Comparison of ENCODE assay signal across 11 cellular contexts in the genomic region with DNA sequence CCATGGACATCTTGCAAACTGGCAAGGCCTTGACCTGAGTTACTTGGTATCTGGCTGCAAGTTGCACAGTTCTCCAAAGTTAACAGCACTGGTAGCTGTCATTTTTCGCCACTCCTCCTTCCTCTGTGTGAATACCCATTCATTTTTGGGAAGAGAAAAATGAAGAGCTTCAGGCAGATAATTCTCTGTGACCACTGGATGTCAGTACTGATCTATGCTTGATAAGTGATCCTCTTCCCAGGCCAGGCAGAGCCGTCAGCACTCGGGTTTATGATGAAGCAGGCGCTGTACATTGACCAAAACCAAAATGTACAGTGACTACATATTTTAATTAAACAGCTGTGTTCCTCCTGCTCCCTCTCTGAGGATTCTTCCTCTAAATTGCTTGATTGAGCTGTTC.
DNase-seq lines count a peak whose midpoint lies in the region; ATAC-seq and TF ChIP-seq lines count a peak whose summit lies in the region.
"Had no signal": no experiment of that assay in that cellular context is flagged by ENCODE, and none has a peak within 500 bp of the region (broad histone marks: within the 10 kb centered on the region; RNA-seq: fewer than 3 reads in every experiment).

No MANE protein-coding gene starts in this region.

- TF ChIP-seq CTCF in AG10803 (conservative IDR thresholded peaks at IDR 0.05; ENCODE audit: low read length), result peak; percentile 76

- 0 out of 2 replicates have a peak, but pooled peaks have one; percentile 12 for TF ChIP-seq RAD21 in Ishikawa (IDR thresholded peaks at IDR 0.05; ENCODE audit: low read depth)

- ATAC-seq in GM21619 (IDR thresholded peaks at IDR 0.05; ENCODE audit: unreplicated experiment) (no peak), HG03175 (IDR thresholded peaks at IDR 0.05; ENCODE audit: unreplicated experiment) (no peak), GM19395 (IDR thresholded peaks at IDR 0.05; ENCODE audit: unreplicated experiment) (no peak)

- DNase-seq in AG10803 (ENCODE audit: low read depth) (peak; percentile 86), SKM-1 treated with dmso at 0.1 percent for 144 hours (lab: John Stamatoyannopoulos, UW; ENCODE audit: unreplicated experiment) (peak; percentile 79), left kidney (ENCODE audit: low read depth, low spot score) (peak; percentile 32)
- no peak for DNase-seq in stimulated activated CD4-positive, alpha-beta T cell treated with anti-CD3 and anti-CD28 coated beads, Interleukin-15, amount 100 ng/mL, for 24 hours
- DNase-seq: activated CD4-positive, alpha-beta T cell treated with anti-CD3 and anti-CD28 coated beads, Interleukin-2, amount 50 U/mL, for 48 hours; Calu3; naive B cell had no signal

- H3K4me3 ChIP-seq in AG10803 (ENCODE audit: low read length), result no peak overlapping the region

- no peak for TF ChIP-seq EP300 in Ishikawa (IDR thresholded peaks at IDR 0.05; ENCODE audit: borderline replicate concordance)

TF ChIP-seq in Ishikawa, 13 proteins besides CTCF, POLR2A, EP300 and RAD21:
- no peak for TF ChIP-seq TEAD4 (IDR thresholded peaks at IDR 0.05)
- no peak for TF ChIP-seq CREB1 (IDR thresholded peaks at IDR 0.05; ENCODE audit: low read depth)
- TF ChIP-seq YY1 (IDR thresholded peaks at IDR 0.05; ENCODE audit: low read depth), result no peak
- TF ChIP-seq TAF1 (IDR thresholded peaks at IDR 0.05; ENCODE audit: low read depth), result no peak
- TF ChIP-seq, protein P1, sequence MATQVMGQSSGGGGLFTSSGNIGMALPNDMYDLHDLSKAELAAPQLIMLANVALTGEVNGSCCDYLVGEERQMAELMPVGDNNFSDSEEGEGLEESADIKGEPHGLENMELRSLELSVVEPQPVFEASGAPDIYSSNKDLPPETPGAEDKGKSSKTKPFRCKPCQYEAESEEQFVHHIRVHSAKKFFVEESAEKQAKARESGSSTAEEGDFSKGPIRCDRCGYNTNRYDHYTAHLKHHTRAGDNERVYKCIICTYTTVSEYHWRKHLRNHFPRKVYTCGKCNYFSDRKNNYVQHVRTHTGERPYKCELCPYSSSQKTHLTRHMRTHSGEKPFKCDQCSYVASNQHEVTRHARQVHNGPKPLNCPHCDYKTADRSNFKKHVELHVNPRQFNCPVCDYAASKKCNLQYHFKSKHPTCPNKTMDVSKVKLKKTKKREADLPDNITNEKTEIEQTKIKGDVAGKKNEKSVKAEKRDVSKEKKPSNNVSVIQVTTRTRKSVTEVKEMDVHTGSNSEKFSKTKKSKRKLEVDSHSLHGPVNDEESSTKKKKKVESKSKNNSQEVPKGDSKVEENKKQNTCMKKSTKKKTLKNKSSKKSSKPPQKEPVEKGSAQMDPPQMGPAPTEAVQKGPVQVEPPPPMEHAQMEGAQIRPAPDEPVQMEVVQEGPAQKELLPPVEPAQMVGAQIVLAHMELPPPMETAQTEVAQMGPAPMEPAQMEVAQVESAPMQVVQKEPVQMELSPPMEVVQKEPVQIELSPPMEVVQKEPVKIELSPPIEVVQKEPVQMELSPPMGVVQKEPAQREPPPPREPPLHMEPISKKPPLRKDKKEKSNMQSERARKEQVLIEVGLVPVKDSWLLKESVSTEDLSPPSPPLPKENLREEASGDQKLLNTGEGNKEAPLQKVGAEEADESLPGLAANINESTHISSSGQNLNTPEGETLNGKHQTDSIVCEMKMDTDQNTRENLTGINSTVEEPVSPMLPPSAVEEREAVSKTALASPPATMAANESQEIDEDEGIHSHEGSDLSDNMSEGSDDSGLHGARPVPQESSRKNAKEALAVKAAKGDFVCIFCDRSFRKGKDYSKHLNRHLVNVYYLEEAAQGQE (IDR thresholded peaks at IDR 0.05; ENCODE audit: low read depth), result no peak
- TF ChIP-seq CEBPB (IDR thresholded peaks at IDR 0.05), result no peak
- no peak for TF ChIP-seq TCF12 (IDR thresholded peaks at IDR 0.05; ENCODE audit: low read depth)
- TF ChIP-seq FOXM1 (IDR thresholded peaks at IDR 0.05; ENCODE audit: borderline replicate concordance, low read depth), result no peak
- no peak for TF ChIP-seq NFIC (IDR thresholded peaks at IDR 0.05)
- TF ChIP-seq, protein P2, sequence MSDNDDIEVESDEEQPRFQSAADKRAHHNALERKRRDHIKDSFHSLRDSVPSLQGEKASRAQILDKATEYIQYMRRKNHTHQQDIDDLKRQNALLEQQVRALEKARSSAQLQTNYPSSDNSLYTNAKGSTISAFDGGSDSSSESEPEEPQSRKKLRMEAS (IDR thresholded peaks at IDR 0.05), result no peak
- TF ChIP-seq ZBTB7A (IDR thresholded peaks at IDR 0.05; ENCODE audit: low read depth), result no peak
- TF ChIP-seq EGR1 (IDR thresholded peaks at IDR 0.05), result no peak
- TF ChIP-seq, protein P3, sequence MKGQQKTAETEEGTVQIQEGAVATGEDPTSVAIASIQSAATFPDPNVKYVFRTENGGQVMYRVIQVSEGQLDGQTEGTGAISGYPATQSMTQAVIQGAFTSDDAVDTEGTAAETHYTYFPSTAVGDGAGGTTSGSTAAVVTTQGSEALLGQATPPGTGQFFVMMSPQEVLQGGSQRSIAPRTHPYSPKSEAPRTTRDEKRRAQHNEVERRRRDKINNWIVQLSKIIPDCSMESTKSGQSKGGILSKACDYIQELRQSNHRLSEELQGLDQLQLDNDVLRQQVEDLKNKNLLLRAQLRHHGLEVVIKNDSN (IDR thresholded peaks at IDR 0.05), result no peak
